26 cellular contexts compared by ENCODE assay signal in genomic region chr7:104410742-104411141, GRCh38.
"Had no signal": no experiment of that assay in that cellular context is flagged by ENCODE, and none has a peak within 500 bp of the region (broad histone marks: within the 10 kb centered on the region; RNA-seq: fewer than 3 reads in every experiment).

No MANE protein-coding gene starts in this region.

- H3K27me3 ChIP-seq: pancreas, stomach, testis, thyroid gland, transverse colon, upper lobe of left lung, vagina had no signal

- FAIRE-seq: pancreas had no signal

- ATAC-seq: mucosa of descending colon; naive thymus-derived CD4-positive, alpha-beta T cell; pancreas; right cardiac atrium; sciatic nerve; stimulated activated naive B cell treated with anti-CD40 and anti-IgM and Interleukin-4, amounts not matched to agents 10 μg/mL and 1 μg/mL and 100 μg/mL, for 72 hours; stimulated activated naive CD8-positive, alpha-beta T cell treated with anti-CD3 and anti-CD28 coated beads, Interleukin-15, Interleukin-2, amounts not matched to agents 100 U/mL and 50 U/mL, for 24 hours had no signal

- H3K4me1 ChIP-seq: left ventricle myocardium inferior, pancreas, prostate gland, stomach, testis, thyroid gland, transverse colon, upper lobe of left lung, vagina had no signal

- DNase-seq: islet precursor cell; left ventricle myocardium inferior; midbrain; mucosa of descending colon; naive thymus-derived CD4-positive, alpha-beta T cell; nucleus accumbens; pancreas; posterior cingulate gyrus; retina; right cardiac atrium; stimulated activated CD4-positive, alpha-beta T cell treated with anti-CD3 and anti-CD28 coated beads, Interleukin-12 subunit alpha, Interleukin-12 subunit beta, amount 100 ng/mL, for 4 hours; stimulated activated CD4-positive, alpha-beta T cell treated with anti-CD3 and anti-CD28 coated beads, Interleukin-15, amount 100 ng/mL, for 24 hours; stimulated activated CD4-positive, alpha-beta T cell treated with anti-CD3 and anti-CD28 coated beads, Interleukin-2, amount 100 ng/mL, for 24 hours; stimulated activated CD4-positive, alpha-beta T cell treated with anti-CD3 and anti-CD28 coated beads, Interleukin-4, amount 100 ng/mL, for 1 hour; stimulated activated naive B cell treated with anti-CD40 and anti-IgM and Interleukin-4, amounts not matched to agents 10 μg/mL and 1 μg/mL and 100 μg/mL, for 72 hours; stimulated activated naive CD8-positive, alpha-beta T cell treated with anti-CD3 and anti-CD28 coated beads, Interleukin-15, Interleukin-2, amounts not matched to agents 100 U/mL and 50 U/mL, for 24 hours; stomach; testis; thyroid gland; transverse colon; upper lobe of left lung had no signal

- H3K36me3 ChIP-seq: left ventricle myocardium inferior, pancreas, prostate gland, stomach, thyroid gland, transverse colon, upper lobe of left lung, vagina had no signal

- H3K9me3 ChIP-seq: left ventricle myocardium inferior, mucosa of descending colon, pancreas, prostate gland, stomach, testis, thyroid gland, transverse colon, upper lobe of left lung, vagina had no signal

- H3K4me3 ChIP-seq: left ventricle myocardium inferior, lung, mucosa of descending colon, pancreas, prostate gland, skin epidermis, stomach, testis, thyroid gland, transverse colon, upper lobe of left lung, vagina had no signal

- H3K27ac ChIP-seq: left ventricle myocardium inferior, pancreas, prostate gland, skin epidermis, stomach, testis, thyroid gland, transverse colon, upper lobe of left lung, vagina had no signal
